Comparison of ENCODE assay signal across 8 cellular contexts in the genomic region with DNA sequence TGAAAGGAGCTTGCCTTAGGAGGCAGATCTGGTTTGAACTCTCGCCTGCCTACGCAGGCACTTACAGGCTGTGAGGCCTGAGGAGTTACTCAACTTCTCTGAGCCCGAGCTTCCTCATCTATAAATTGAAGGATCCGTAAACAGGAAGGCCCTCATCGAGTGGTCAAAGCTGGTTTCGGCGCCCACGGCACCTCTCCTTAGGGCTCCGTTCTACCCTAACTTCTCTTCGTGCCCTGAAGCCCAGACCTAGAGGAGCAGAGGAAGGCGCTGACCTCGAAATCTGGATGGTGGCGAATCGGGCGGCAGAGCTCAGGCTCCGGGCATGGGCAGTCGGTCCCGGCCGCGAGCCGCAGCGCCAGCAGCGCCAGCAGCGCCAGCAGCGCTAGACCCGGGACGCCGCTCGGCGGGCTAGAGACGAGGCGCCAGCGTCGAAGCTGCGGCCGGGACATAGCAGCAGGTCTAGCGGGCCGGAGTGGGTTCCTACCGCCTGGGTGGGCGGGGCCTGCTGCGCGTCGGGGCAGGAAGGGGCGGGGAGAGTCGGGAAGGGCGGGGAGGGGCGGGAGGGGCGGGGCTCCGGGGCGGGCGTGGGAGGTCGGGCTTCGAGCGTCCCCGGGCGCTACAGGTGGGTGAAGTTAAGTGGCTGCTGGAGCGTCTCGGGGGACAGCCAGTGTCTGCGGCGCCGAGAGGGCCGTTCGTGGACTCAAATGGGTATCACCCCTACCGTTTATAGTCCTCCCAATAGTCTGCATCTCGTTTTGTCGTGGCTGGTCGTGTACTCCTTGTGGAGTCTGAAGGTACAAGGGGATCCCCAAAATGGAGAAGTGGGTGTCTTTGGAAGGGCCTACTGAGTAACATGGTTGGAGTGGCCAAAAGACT. TPM values are rescaled to one million over a fixed set of nuclear protein-coding genes. Genes with fewer than 3 reads are reported as not detected.
DNase-seq lines count a peak whose midpoint lies in the region; FAIRE-seq and TF ChIP-seq lines count a peak whose summit lies in the region.

A gene with protein sequence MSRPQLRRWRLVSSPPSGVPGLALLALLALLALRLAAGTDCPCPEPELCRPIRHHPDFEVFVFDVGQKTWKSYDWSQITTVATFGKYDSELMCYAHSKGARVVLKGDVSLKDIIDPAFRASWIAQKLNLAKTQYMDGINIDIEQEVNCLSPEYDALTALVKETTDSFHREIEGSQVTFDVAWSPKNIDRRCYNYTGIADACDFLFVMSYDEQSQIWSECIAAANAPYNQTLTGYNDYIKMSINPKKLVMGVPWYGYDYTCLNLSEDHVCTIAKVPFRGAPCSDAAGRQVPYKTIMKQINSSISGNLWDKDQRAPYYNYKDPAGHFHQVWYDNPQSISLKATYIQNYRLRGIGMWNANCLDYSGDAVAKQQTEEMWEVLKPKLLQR (minus strand): TSS at position 474 of the 876 bp plus-strand sequence. CDS start 25 bp downstream, at position 449.

- H2AFZ ChIP-seq in neural cell (ENCODE audit: low read depth, low read length): peak within 1 kb of the TSS; percentile 62

- TF ChIP-seq EP300 in neural cell (conservative IDR thresholded peaks at IDR 0.05; ENCODE audit: poor library complexity, severe bottlenecking) (no peak), stomach (IDR thresholded peaks at IDR 0.05) (no peak)

- peak; percentile 91 for FAIRE-seq in H54 (lab: Jason Lieb, UNC)

- TF ChIP-seq POLR2A in H54 (IDR thresholded peaks at IDR 0.05; ENCODE audit: low read depth, low read length): peak; percentile 92
- TF ChIP-seq POLR2A in stomach (IDR thresholded peaks at IDR 0.05): peak in 2 of 4 donors; percentile 15 to 41

- TF ChIP-seq RAD21 in neural cell (conservative IDR thresholded peaks at IDR 0.05): peak; percentile 19

- H3K9ac ChIP-seq in neural cell (ENCODE audit: low read length): peak within 1 kb of the TSS; percentile 59

- no peaks in the 10 kb centered on the region for H3K9me2 ChIP-seq in neural cell (ENCODE audit: insufficient read depth, low read length)

- H3K27ac ChIP-seq in neural cell (ENCODE audit: low read length) (no peak within 1 kb of the TSS), stomach (peak within 1 kb of the TSS; percentile 91 to 100 (median 98))

- 0 to 2% (median 1%) methylated on average over 41 to 67 of the region's 67 CpGs for WGBS in stomach, 5 donors

- intact Hi-C loops in stomach (cut with DNase I; ENCODE audit: low total_unique reads): no loop called here

- no peaks in the 10 kb centered on the region for H3K27me3 ChIP-seq in neural cell (ENCODE audit: insufficient read depth, low read depth, low read length)
- no peaks in the 10 kb centered on the region for H3K27me3 ChIP-seq in stomach

- DNase-seq in ELR (ENCODE audit: low read depth): peak; percentile 91
- peak; percentile 85 for DNase-seq in H54 (ENCODE audit: insufficient read length, low spot score)
- peak; percentile 85 for DNase-seq in LoVo (ENCODE audit: low spot score)
- peak; percentile 57 for DNase-seq in SHP77 treated with DMSO at 0.1 percent for 48 hours (lab: John Stamatoyannopoulos, UW)
- DNase-seq in activated gamma-delta T cell treated with Interleukin-2 at 50 U/mL for 16 hours: peak; percentile 84
- peak; percentile 94 for DNase-seq in fibroblast of villous mesenchyme (ENCODE audit: low read depth)
- peak; percentile 89 for DNase-seq in stomach

- peak within 1 kb of the TSS; percentile 57 for H3K4me2 ChIP-seq in neural cell (ENCODE audit: low read length)

- no peaks in the 10 kb centered on the region for H3K36me3 ChIP-seq in neural cell (ENCODE audit: insufficient read depth, low read length)
- peaks cover 7 to 13% (median 11%) of the 10 kb centered on the region in 4 donors for H3K36me3 ChIP-seq in stomach

- H3F3A ChIP-seq in neural cell (ENCODE audit: insufficient read depth, low read length, poor library complexity, severe bottlenecking): no peaks in the 10 kb centered on the region

- H4K20me1 ChIP-seq in neural cell (ENCODE audit: insufficient read depth): no peaks in the 10 kb centered on the region

- H3K4me3 ChIP-seq in fibroblast of villous mesenchyme (ENCODE audit: low read depth, low read length) (peak within 1 kb of the TSS; percentile 77), neural cell (ENCODE audit: low read length) (peak within 1 kb of the TSS; percentile 81), stomach (peak within 1 kb of the TSS; percentile 44 to 72 (median 62))

- no peak for TF ChIP-seq CTCF in fibroblast of villous mesenchyme (IDR thresholded peaks at IDR 0.05; ENCODE audit: insufficient read depth, low read depth, low read length)
- no peak for TF ChIP-seq CTCF in neural cell (IDR thresholded peaks at IDR 0.05; ENCODE audit: poor library complexity, severe bottlenecking)
- TF ChIP-seq CTCF in stomach (IDR thresholded peaks at IDR 0.05): no peak

- peaks cover 7 to 38% (median 27%) of the 10 kb centered on the region in 4 donors for H3K4me1 ChIP-seq in stomach

- H3K79me2 ChIP-seq in neural cell (replicated peaks; ENCODE audit: insufficient read depth, low read length): no peaks in the 10 kb centered on the region

- H3K9me3 ChIP-seq in neural cell (ENCODE audit: low read length) (no peaks in the 10 kb centered on the region), stomach (no peaks in the 10 kb centered on the region)

TF ChIP-seq in neural cell, 6 proteins besides CTCF, POLR2A, EP300 and RAD21:
- TF ChIP-seq EZH2 (IDR thresholded peaks at IDR 0.05; ENCODE audit: borderline replicate concordance, insufficient read depth, low read length, poor library complexity, severe bottlenecking): no peak
- TF ChIP-seq, protein P1, sequence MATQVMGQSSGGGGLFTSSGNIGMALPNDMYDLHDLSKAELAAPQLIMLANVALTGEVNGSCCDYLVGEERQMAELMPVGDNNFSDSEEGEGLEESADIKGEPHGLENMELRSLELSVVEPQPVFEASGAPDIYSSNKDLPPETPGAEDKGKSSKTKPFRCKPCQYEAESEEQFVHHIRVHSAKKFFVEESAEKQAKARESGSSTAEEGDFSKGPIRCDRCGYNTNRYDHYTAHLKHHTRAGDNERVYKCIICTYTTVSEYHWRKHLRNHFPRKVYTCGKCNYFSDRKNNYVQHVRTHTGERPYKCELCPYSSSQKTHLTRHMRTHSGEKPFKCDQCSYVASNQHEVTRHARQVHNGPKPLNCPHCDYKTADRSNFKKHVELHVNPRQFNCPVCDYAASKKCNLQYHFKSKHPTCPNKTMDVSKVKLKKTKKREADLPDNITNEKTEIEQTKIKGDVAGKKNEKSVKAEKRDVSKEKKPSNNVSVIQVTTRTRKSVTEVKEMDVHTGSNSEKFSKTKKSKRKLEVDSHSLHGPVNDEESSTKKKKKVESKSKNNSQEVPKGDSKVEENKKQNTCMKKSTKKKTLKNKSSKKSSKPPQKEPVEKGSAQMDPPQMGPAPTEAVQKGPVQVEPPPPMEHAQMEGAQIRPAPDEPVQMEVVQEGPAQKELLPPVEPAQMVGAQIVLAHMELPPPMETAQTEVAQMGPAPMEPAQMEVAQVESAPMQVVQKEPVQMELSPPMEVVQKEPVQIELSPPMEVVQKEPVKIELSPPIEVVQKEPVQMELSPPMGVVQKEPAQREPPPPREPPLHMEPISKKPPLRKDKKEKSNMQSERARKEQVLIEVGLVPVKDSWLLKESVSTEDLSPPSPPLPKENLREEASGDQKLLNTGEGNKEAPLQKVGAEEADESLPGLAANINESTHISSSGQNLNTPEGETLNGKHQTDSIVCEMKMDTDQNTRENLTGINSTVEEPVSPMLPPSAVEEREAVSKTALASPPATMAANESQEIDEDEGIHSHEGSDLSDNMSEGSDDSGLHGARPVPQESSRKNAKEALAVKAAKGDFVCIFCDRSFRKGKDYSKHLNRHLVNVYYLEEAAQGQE (IDR thresholded peaks at IDR 0.05; ENCODE audit: borderline replicate concordance): no peak
- TF ChIP-seq TAF1 (IDR thresholded peaks at IDR 0.05; ENCODE audit: low read depth): no peak
- peak; percentile 27 for TF ChIP-seq SMC3 (conservative IDR thresholded peaks at IDR 0.05; ENCODE audit: poor library complexity)
- TF ChIP-seq POLR2AphosphoS5 (IDR thresholded peaks at IDR 0.05): peak; percentile 29
TF ChIP-seq in neural cell: peak in this region for 2.

RNA-seq across cellular contexts. Expression of the gene that starts here (rescaled TPM):
- total RNA-seq in fibroblast of villous mesenchyme (11.6 and 12.1 TPM in 2 replicates), stomach (10 to 100 TPM in 2 of 5 donors, 1 to 10 TPM in 3; 4.0 to 19.5 (median 8.2) TPM)
- polyA plus RNA-seq in neural cell (0.95 and 1.5 TPM in 2 replicates), stomach (1 to 10 TPM; 5.1 to 8.9 (median 7.5) TPM)
- polyA minus RNA-seq in neural cell: 0.69 and 0.73 TPM in 2 replicates
